In the genomic region with DNA sequence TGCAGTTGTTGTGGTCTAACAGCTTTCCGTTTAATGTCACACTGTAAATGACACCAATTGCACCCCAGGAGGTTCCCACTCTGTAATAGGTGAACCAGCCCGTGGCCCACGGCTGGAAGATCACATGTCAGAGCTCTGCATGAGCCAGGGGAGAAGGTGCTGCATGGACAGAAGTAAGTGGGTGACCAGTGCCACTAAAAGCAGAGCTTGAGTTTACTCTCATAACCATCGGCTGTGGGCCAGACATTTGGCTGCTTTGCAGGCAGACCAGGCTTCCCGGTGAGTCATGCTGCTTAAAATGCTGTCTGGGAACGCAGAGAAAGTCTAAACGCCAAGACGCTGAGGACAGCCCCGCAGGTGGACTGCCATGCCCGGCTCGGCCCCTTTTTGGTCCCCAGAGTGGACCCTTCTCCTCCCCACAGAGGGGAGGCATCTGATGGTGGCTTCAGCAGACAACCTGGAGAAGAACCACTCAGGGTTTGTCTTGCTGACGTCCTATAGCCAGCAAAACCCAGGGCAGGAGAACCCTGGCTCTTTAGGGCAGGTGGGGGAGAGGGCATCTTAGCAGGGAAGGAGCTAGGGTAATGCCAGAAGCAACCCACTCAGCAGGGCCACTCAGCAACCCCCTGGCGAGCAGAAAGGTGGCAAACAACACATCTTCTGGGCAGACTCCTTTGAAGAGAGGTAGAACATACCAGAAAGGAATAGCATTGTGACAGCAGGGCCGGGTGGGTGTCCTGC, we compare ENCODE assay signal across 12 cellular contexts. TPM values are rescaled to one million over a fixed set of nuclear protein-coding genes. Genes with fewer than 3 reads are reported as not detected.
DNase-seq lines count a peak whose midpoint lies in the region; ATAC-seq and TF ChIP-seq lines count a peak whose summit lies in the region.
"Had no signal": no experiment of that assay in that cellular context is flagged by ENCODE, and none has a peak within 500 bp of the region (broad histone marks: within the 10 kb centered on the region; RNA-seq: fewer than 3 reads in every experiment).

No MANE protein-coding gene starts in this region.

- H2BK15ac ChIP-seq in mesenchymal stem cell (ENCODE audit: low read depth, poor library complexity, severe bottlenecking): no peak overlapping the region

- H3K4me3 ChIP-seq in mesenchymal stem cell (ENCODE audit: insufficient read depth in 1 of 2, low read depth in 1 of 2, low read length in 2 of 2) (no peak overlapping the region), upper lobe of left lung (no peak overlapping the region), Karpas-422 (ENCODE audit: low read length) (no peak overlapping the region)
- H3K4me3 ChIP-seq: cardiac muscle cell had no signal

- no peak overlapping the region for H3K23ac ChIP-seq in mesenchymal stem cell (ENCODE audit: low read length in 2 of 2)

- peaks cover 3% of the 10 kb centered on the region for H3K9me3 Mint-ChIP-seq in glutamatergic neuron (ENCODE audit: unreplicated experiment)
- H3K9me3 Mint-ChIP-seq: activated B cell treated with CpG ODN at 0.5 μM for 24 hours, mesothelial cell of epicardium had no signal

- H3K4me2 ChIP-seq in mesenchymal stem cell (ENCODE audit: low read length, poor library complexity, severe bottlenecking) (no peak overlapping the region), Karpas-422 (ENCODE audit: low read depth, low read length, poor library complexity, severe bottlenecking) (no peak overlapping the region)

- peaks cover 19% of the 10 kb centered on the region for H3K4me1 ChIP-seq in mesenchymal stem cell (ENCODE audit: control insufficient read depth, insufficient read depth, low read depth, low read length)
- H3K4me1 ChIP-seq in upper lobe of left lung: peaks cover 16 to 39% (median 22%) of the 10 kb centered on the region in 4 donors
- peaks cover 12% of the 10 kb centered on the region for H3K4me1 ChIP-seq in Karpas-422 (ENCODE audit: low read length)

- H3K27me3 ChIP-seq in mesenchymal stem cell (ENCODE audit: control insufficient read depth in 1 of 2, insufficient read depth in 1 of 2, low read length in 2 of 2) (no peaks in the 10 kb centered on the region), upper lobe of left lung (no peaks in the 10 kb centered on the region), Karpas-422 (ENCODE audit: low read length) (no peaks in the 10 kb centered on the region)
- H3K27me3 ChIP-seq: cardiac muscle cell had no signal

- H3K9ac ChIP-seq in mesenchymal stem cell (ENCODE audit: low read length): no peak overlapping the region
- H3K9ac ChIP-seq in Karpas-422 (ENCODE audit: low read length): no peak overlapping the region

- H4K20me1 ChIP-seq in Karpas-422 (ENCODE audit: insufficient read depth, low read depth, low read length): peaks cover 26% of the 10 kb centered on the region

- no peak overlapping the region for H3K4me3 Mint-ChIP-seq in glutamatergic neuron (ENCODE audit: unreplicated experiment)
- H3K4me3 Mint-ChIP-seq: activated B cell treated with CpG ODN at 0.5 μM for 24 hours, mesothelial cell of epicardium had no signal

- H3K9me2 ChIP-seq in Karpas-422 (replicated peaks; ENCODE audit: insufficient read depth, low read length): no peaks in the 10 kb centered on the region

- peak overlapping the region; percentile 58 for H3K27ac ChIP-seq in mesenchymal stem cell (ENCODE audit: low read length, poor library complexity, severe bottlenecking)
- H3K27ac ChIP-seq in upper lobe of left lung: no peak overlapping the region
- H3K27ac ChIP-seq in Karpas-422 (ENCODE audit: low read length): no peak overlapping the region
- H3K27ac ChIP-seq: cardiac muscle cell had no signal

- H3K36me3 Mint-ChIP-seq in glutamatergic neuron (ENCODE audit: unreplicated experiment): no peaks in the 10 kb centered on the region

- DNase-seq in NCI-H2107 treated with DMSO at 0.1 percent for 48 hours (lab: John Stamatoyannopoulos, UW; ENCODE audit: unreplicated experiment) (peak; percentile 73), dedifferentiated amniotic fluid mesenchymal stem cell (ENCODE audit: extremely low spot score) (peak; percentile 29), mesenchymal stem cell (peak; percentile 73), upper lobe of left lung (no peak), GM13976 (ENCODE audit: low spot score) (no peak), glutamatergic neuron (no peak), Karpas-422 (no peak)
- DNase-seq: activated B cell treated with CpG ODN at 0.5 μM for 24 hours, NCI-H2081 had no signal

- H3K4me1 Mint-ChIP-seq in glutamatergic neuron (ENCODE audit: low read depth, unreplicated experiment): peaks cover 5% of the 10 kb centered on the region

- H4K91ac ChIP-seq in mesenchymal stem cell (ENCODE audit: low read length): no peak overlapping the region

- H2AFZ ChIP-seq in mesenchymal stem cell (ENCODE audit: low read depth, low read length) (no peak overlapping the region), Karpas-422 (ENCODE audit: low read length) (no peak overlapping the region)

- H3K4ac ChIP-seq in mesenchymal stem cell (ENCODE audit: low read depth in 1 of 2, low read length in 2 of 2): no peak overlapping the region

- no peak for TF ChIP-seq POLR2A in upper lobe of left lung (IDR thresholded peaks at IDR 0.05)

- no peak overlapping the region for H3K14ac ChIP-seq in mesenchymal stem cell (ENCODE audit: low read length in 2 of 2)

- no peak overlapping the region for H2BK120ac ChIP-seq in mesenchymal stem cell (ENCODE audit: low read depth, low read length)

- TF ChIP-seq CTCF in upper lobe of left lung (IDR thresholded peaks at IDR 0.05) (no peak), GM13976 (IDR thresholded peaks at IDR 0.05; ENCODE audit: borderline replicate concordance, control extremely low read depth, extremely low read depth, insufficient read depth, missing control alignments) (no peak), glutamatergic neuron (IDR thresholded peaks at IDR 0.05; ENCODE audit: partially characterized antibody, unreplicated experiment) (no peak)

- no peak for TF ChIP-seq EP300 in upper lobe of left lung (IDR thresholded peaks at IDR 0.05)

- peaks cover 26% of the 10 kb centered on the region for H3K79me1 ChIP-seq in mesenchymal stem cell (replicated peaks; ENCODE audit: low read length, poor library complexity, severe bottlenecking)

- H4K8ac ChIP-seq in mesenchymal stem cell (ENCODE audit: low read length): no peak overlapping the region

- whole genome bisulfite sequencing in mesenchymal stem cell: 67% methylated on average over 14 of the region's 14 CpGs
- whole genome bisulfite sequencing in upper lobe of left lung, 2 donors: 82 to 83% methylated on average over 10 to 14 of the region's 14 CpGs

- no peaks in the 10 kb centered on the region for H3K9me3 ChIP-seq in mesenchymal stem cell (ENCODE audit: control insufficient read depth, low read length)
- no peaks in the 10 kb centered on the region for H3K9me3 ChIP-seq in upper lobe of left lung
- no peaks in the 10 kb centered on the region for H3K9me3 ChIP-seq in Karpas-422 (ENCODE audit: low read length)

- H3K27ac Mint-ChIP-seq in glutamatergic neuron (ENCODE audit: unreplicated experiment): no peak overlapping the region
- H3K27ac Mint-ChIP-seq: activated B cell treated with CpG ODN at 0.5 μM for 24 hours, mesothelial cell of epicardium had no signal

- in situ Hi-C loops in GM13976 (cut with MboI; ENCODE audit: low sequenced_read_pairs, unreplicated experiment): no loop called here

- H2BK5ac ChIP-seq in mesenchymal stem cell (ENCODE audit: low read depth, low read length, poor library complexity, severe bottlenecking): no peak overlapping the region

- no peak overlapping the region for H3K18ac ChIP-seq in mesenchymal stem cell (ENCODE audit: low read depth in 1 of 2, low read length in 2 of 2)

- ATAC-seq in upper lobe of left lung (ENCODE audit: low FRiP score in 2 of 2) (peak; percentile 42 to 82), HG02763 (IDR thresholded peaks at IDR 0.05; ENCODE audit: unreplicated experiment) (no peak)

- no peak overlapping the region for H2BK12ac ChIP-seq in mesenchymal stem cell (ENCODE audit: low read length in 2 of 2)

- H2AK5ac ChIP-seq in mesenchymal stem cell (ENCODE audit: low read length, severe bottlenecking): peak overlapping the region; percentile 35

- H3K79me2 ChIP-seq in Karpas-422 (ENCODE audit: low read length): peaks cover 17% of the 10 kb centered on the region

- H3K36me3 ChIP-seq in mesenchymal stem cell (ENCODE audit: control insufficient read depth in 1 of 2, insufficient read depth in 2 of 2, low read depth in 1 of 2, low read length in 2 of 2) (peaks cover 42 to 51% of the 10 kb centered on the region in 2 experiments), upper lobe of left lung (peaks cover 11 to 64% (median 54%) of the 10 kb centered on the region in 4 donors), Karpas-422 (ENCODE audit: insufficient read depth, low read length) (peaks cover 15% of the 10 kb centered on the region)

- H3K27me3 Mint-ChIP-seq in glutamatergic neuron (ENCODE audit: unreplicated experiment): peaks cover 6% of the 10 kb centered on the region
- H3K27me3 Mint-ChIP-seq: activated B cell treated with CpG ODN at 0.5 μM for 24 hours had no signal

RNA-seq across cellular contexts. Expression of a gene that starts 7.3 kb away (rescaled TPM):
- polyA plus RNA-seq in mesenchymal stem cell (2013, experiment 1 of 2): 27.9 TPM
- 27.6 TPM for polyA plus RNA-seq in mesenchymal stem cell (2013, experiment 2 of 2)
- total RNA-seq in upper lobe of left lung (10 to 100 TPM; 42.6 to 94.2 (median 58.7) TPM), glutamatergic neuron (ENCODE audit: unreplicated experiment) (35.7 TPM)
- total RNA-seq in Karpas-422 (2014; rRNA removed; shearing (Covaris generic); ENCODE audit: low replicate concordance): 48.4 and 94.6 TPM in 2 replicates

RNA-seq across cellular contexts. Expression of a gene that starts 15.6 kb away (rescaled TPM):
- 269 TPM for polyA plus RNA-seq in mesenchymal stem cell (2013, experiment 1 of 2)
- 276 TPM for polyA plus RNA-seq in mesenchymal stem cell (2013, experiment 2 of 2)
- total RNA-seq in upper lobe of left lung (10 to 100 TPM; 31.4 to 99.0 (median 52.8) TPM), glutamatergic neuron (ENCODE audit: unreplicated experiment) (113 TPM)
- total RNA-seq in Karpas-422 (2014; rRNA removed; shearing (Covaris generic); ENCODE audit: low replicate concordance): 35.9 and 55.3 TPM in 2 replicates

Comparison
In these comparisons a context has a peak if more than half of its experiments do, and no peak if none do; other contexts are left out.
1. DNase-seq: peak in NCI-H2107 treated with DMSO at 0.1 percent for 48 hours (single experiment), dedifferentiated amniotic fluid mesenchymal stem cell (single experiment) and mesenchymal stem cell (single experiment); none in upper lobe of left lung (0 of 2), GM13976 (single experiment), glutamatergic neuron (single experiment) and Karpas-422 (single experiment).